Comparison of ENCODE assay signal across 3 cellular contexts in the genomic region with DNA sequence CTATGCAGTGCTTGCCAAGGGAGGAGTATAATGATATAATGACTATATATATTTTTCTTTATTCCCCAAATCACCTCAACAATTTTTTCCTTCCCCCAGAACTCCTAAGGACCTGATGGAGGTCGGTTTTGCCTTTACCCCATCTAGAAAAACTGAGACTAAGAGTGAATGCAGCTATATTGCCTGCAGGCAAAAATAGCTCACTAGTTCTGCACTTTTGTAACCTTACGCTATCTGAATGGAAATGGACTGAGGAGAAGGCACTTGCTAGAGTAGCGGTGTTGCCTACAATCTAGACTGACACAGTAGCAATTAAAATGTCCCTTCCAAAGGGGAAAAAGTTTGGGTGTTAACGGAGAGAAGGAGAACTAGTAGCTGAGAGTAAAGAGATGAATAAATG.
"Had no signal": no experiment of that assay in that cellular context is flagged by ENCODE, and none has a peak within 500 bp of the region (broad histone marks: within the 10 kb centered on the region; RNA-seq: fewer than 3 reads in every experiment).

No MANE protein-coding gene starts in this region.

- H3K4me3 ChIP-seq: GM12878 had no signal

- ATAC-seq: GM12878 had no signal

- DNase-seq: GDM1, GF-D8 had no signal
